1 cellular context compared by ENCODE assay signal in genomic region chr10:119653209-119653608, GRCh38.
TF ChIP-seq lines count a peak whose summit lies in the region.

No MANE protein-coding gene starts in this region.

TF ChIP-seq in WTC11, 78 proteins besides CTCF, POLR2A, EP300 and RAD21 (continued from another document):
- no peak for TF ChIP-seq E2F1 (CRISPR knock-in tag; IDR thresholded peaks at IDR 0.05)
- TF ChIP-seq ZNF281 (CRISPR knock-in tag; IDR thresholded peaks at IDR 0.05): no peak
- TF ChIP-seq ZMAT4 (CRISPR knock-in tag; IDR thresholded peaks at IDR 0.05): no peak
- no peak for TF ChIP-seq OVOL2 (CRISPR knock-in tag; IDR thresholded peaks at IDR 0.05; ENCODE audit: borderline replicate concordance)
- TF ChIP-seq ZNF138 (CRISPR knock-in tag; conservative IDR thresholded peaks at IDR 0.05): no peak
- no peak for TF ChIP-seq ZBTB21 (CRISPR knock-in tag; IDR thresholded peaks at IDR 0.05; ENCODE audit: borderline replicate concordance)
- no peak for TF ChIP-seq ZNF532 (CRISPR knock-in tag; IDR thresholded peaks at IDR 0.05; ENCODE audit: borderline replicate concordance)
- no peak for TF ChIP-seq ZNF396 (CRISPR knock-in tag; IDR thresholded peaks at IDR 0.05; ENCODE audit: borderline replicate concordance)
TF ChIP-seq in WTC11: peak in this region for 0.
